Comparison of ENCODE assay signal across 8 cellular contexts in genomic region chr9:130682490-130683121, GRCh38. TPM values are rescaled to one million over a fixed set of nuclear protein-coding genes. Genes with fewer than 3 reads are reported as not detected.
DNase-seq lines count a peak whose midpoint lies in the region; ATAC-seq and TF ChIP-seq lines count a peak whose summit lies in the region.

No MANE protein-coding gene starts in this region.

- H3K79me2 ChIP-seq in SK-N-SH (ENCODE audit: insufficient read depth): no peaks in the 10 kb centered on the region

- POLR2A ChIA-PET in SK-N-SH (lab: Yijun Ruan, JAX): interaction anchor here (1.1 kb wide), 1 partner anchor 217 kb away, joined by 4 read pairs; no protein-coding TSS in a partner anchor

- peak; percentile 68 for DNase-seq in ELF-1 (ENCODE audit: low read depth, low spot score)
- peak; percentile 67 for DNase-seq in MV-4-11 (lab: John Stamatoyannopoulos, UW)
- peak; percentile 89 for DNase-seq in SK-N-SH
- peak; percentile 70 for DNase-seq in activated naive CD8-positive, alpha-beta T cell treated with anti-CD3 and anti-CD28 coated beads, Interleukin-2, amount 50 U/mL, for 24 hours
- DNase-seq in cardiac muscle cell (ENCODE audit: low read depth in 1 of 2, low spot score in 1 of 2): peak; percentile 78 to 90
- DNase-seq in posterior vena cava (ENCODE audit: low spot score): peak; percentile 93

- peak overlapping the region; percentile 79 for H3K4me3 Mint-ChIP-seq in activated naive CD8-positive, alpha-beta T cell treated with anti-CD3 and anti-CD28 coated beads, Interleukin-2, amount 50 U/mL, for 24 hours

- no peak overlapping the region for H3K27ac ChIP-seq in SK-N-SH (ENCODE audit: low read depth in 2 of 2, low read length in 1 of 2)
- no peak overlapping the region for H3K27ac ChIP-seq in cardiac muscle cell

- H3K36me3 Mint-ChIP-seq in activated naive CD8-positive, alpha-beta T cell treated with anti-CD3 and anti-CD28 coated beads, Interleukin-2, amount 50 U/mL, for 24 hours (ENCODE audit: low read depth): no peaks in the 10 kb centered on the region

- peaks cover 0 to 11% of the 10 kb centered on the region in 2 experiments; a peak in 1 of 4 replicates for H3K4me1 ChIP-seq in SK-N-SH (ENCODE audit: control insufficient read depth in 1 of 2, insufficient read depth in 2 of 2, low read depth in 1 of 2, low read length in 1 of 2)
- H3K4me1 ChIP-seq in cardiac muscle cell (ENCODE audit: low read depth): no peaks in the 10 kb centered on the region

- no peaks in the 10 kb centered on the region for H3K9me3 Mint-ChIP-seq in activated naive CD8-positive, alpha-beta T cell treated with anti-CD3 and anti-CD28 coated beads, Interleukin-2, amount 50 U/mL, for 24 hours

- no peak overlapping the region for H3K9ac ChIP-seq in SK-N-SH

- H2AFZ ChIP-seq in SK-N-SH (ENCODE audit: low read depth): no peak overlapping the region

- intact Hi-C loops in posterior vena cava (cut with DNase I): no loop called here

- TF ChIP-seq CTCF in SK-N-SH (IDR thresholded peaks at IDR 0.05): peak; percentile 81
- peak; percentile 80 for TF ChIP-seq CTCF in cardiac muscle cell (IDR thresholded peaks at IDR 0.05; ENCODE audit: low read depth, low read length)

- H3F3A ChIP-seq in SK-N-SH (replicated peaks; ENCODE audit: insufficient read depth): no peaks in the 10 kb centered on the region

- no peaks in the 10 kb centered on the region for H4K20me1 ChIP-seq in SK-N-SH (ENCODE audit: insufficient read depth)

- peaks cover 24% of the 10 kb centered on the region for H3K27me3 Mint-ChIP-seq in activated naive CD8-positive, alpha-beta T cell treated with anti-CD3 and anti-CD28 coated beads, Interleukin-2, amount 50 U/mL, for 24 hours

- no peaks in the 10 kb centered on the region for H3K9me2 ChIP-seq in SK-N-SH

- TF ChIP-seq EP300 in SK-N-SH (IDR thresholded peaks at IDR 0.05; ENCODE audit: borderline replicate concordance in 1 of 2, low read depth in 1 of 2, low read length in 1 of 2): no peak

- H3K27me3 ChIP-seq in SK-N-SH (ENCODE audit: insufficient read depth) (no peaks in the 10 kb centered on the region), cardiac muscle cell (peaks cover 38% of the 10 kb centered on the region)

- peak; percentile 93 for TF ChIP-seq RAD21 in SK-N-SH (IDR thresholded peaks at IDR 0.05; ENCODE audit: low read length)

- peaks cover 6% of the 10 kb centered on the region for H3K4me1 Mint-ChIP-seq in activated naive CD8-positive, alpha-beta T cell treated with anti-CD3 and anti-CD28 coated beads, Interleukin-2, amount 50 U/mL, for 24 hours

- under 1% methylated on average over 12 of the region's 22 CpGs for WGBS in SK-N-SH (ENCODE audit: low lambda C conversion rate)

- H3K4me3 ChIP-seq in SK-N-SH (ENCODE audit: low read depth in 2 of 2, low read length in 1 of 2) (peak overlapping the region; percentile 47 to 58), cardiac muscle cell (no peak overlapping the region)

- peak overlapping the region; percentile 28 for H3K27ac Mint-ChIP-seq in activated naive CD8-positive, alpha-beta T cell treated with anti-CD3 and anti-CD28 coated beads, Interleukin-2, amount 50 U/mL, for 24 hours

- CTCF ChIA-PET in SK-N-SH (lab: Yijun Ruan, JAX): interaction anchor here (0.7 to 15.3 kb wide), 42 partner anchors 8 to 419 kb away, joined by 3 to 520 read pairs (median 4); partner anchors contain the start of gene EXOSC2

- peak overlapping the region; percentile 92 for H3K4me2 ChIP-seq in SK-N-SH

- H3K9me3 ChIP-seq in SK-N-SH (no peaks in the 10 kb centered on the region), cardiac muscle cell (ENCODE audit: low read depth) (no peaks in the 10 kb centered on the region)

- H3K36me3 ChIP-seq in SK-N-SH (replicated peaks in 1 of 2; ENCODE audit: control insufficient read depth in 1 of 2, insufficient read depth in 2 of 2, low read length in 1 of 2) (no peaks in the 10 kb centered on the region), cardiac muscle cell (no peaks in the 10 kb centered on the region)

- ATAC-seq in activated naive CD8-positive, alpha-beta T cell treated with anti-CD3 and anti-CD28 coated beads, Interleukin-2, amount 50 U/mL, for 24 hours: no peak
- no peak for ATAC-seq in HG03521 (IDR thresholded peaks at IDR 0.05; ENCODE audit: unreplicated experiment)
- ATAC-seq in HG03280 (IDR thresholded peaks at IDR 0.05; ENCODE audit: unreplicated experiment): no peak

TF ChIP-seq in SK-N-SH, 30 proteins besides CTCF, POLR2A, EP300 and RAD21:
- peak; percentile 16; the same call in 1 of the 2 replicates for TF ChIP-seq MXI1 (IDR thresholded peaks at IDR 0.05; ENCODE audit: low read depth, low read length)
- TF ChIP-seq MAX (IDR thresholded peaks at IDR 0.05; ENCODE audit: low read depth): peak; percentile 34; the same call in 1 of the 2 replicates
- TF ChIP-seq ELF1 (IDR thresholded peaks at IDR 0.05): no peak
- peak; percentile 96 for TF ChIP-seq SMC3 (IDR thresholded peaks at IDR 0.05; ENCODE audit: low read depth, low read length)

RNA-seq across cellular contexts. Expression of gene EXOSC2, which starts 11.0 kb away (rescaled TPM):
- polyA plus RNA-seq in SK-N-SH (2012; rRNA removed) (28.7 and 36.8 TPM in 2 replicates), cardiac muscle cell (31.0 and 37.4 TPM in 2 replicates)
- polyA plus RNA-seq in SK-N-SH (2012; cell fraction: cytosol; rRNA removed): 30.8 and 32.4 TPM in 2 replicates
- 46.6 and 64.0 TPM in 2 replicates for polyA plus RNA-seq in SK-N-SH (2012; cell fraction: nucleus; rRNA removed)
- total RNA-seq in cardiac muscle cell (32.5 and 47.4 TPM in 2 replicates), posterior vena cava (10 to 100 TPM; 16.3 to 18.6 TPM)

RNA-seq across cellular contexts. Expression of gene PRDM12, which starts 18.2 kb away (rescaled TPM):
- polyA plus RNA-seq in SK-N-SH (2012; rRNA removed) (0.02 and 0.08 TPM in 2 replicates), cardiac muscle cell (0.55 and 0.86 TPM in 2 replicates)
- 0.05 and 0.06 TPM in 2 replicates for polyA plus RNA-seq in SK-N-SH (2012; cell fraction: cytosol; rRNA removed)
- polyA plus RNA-seq in SK-N-SH (2012; cell fraction: nucleus; rRNA removed): 0.05 and 0.14 TPM in 2 replicates
- total RNA-seq in cardiac muscle cell (0.30 and 0.70 TPM in 2 replicates), posterior vena cava (not detected)
